18 cellular contexts compared by ENCODE assay signal in the genomic region with DNA sequence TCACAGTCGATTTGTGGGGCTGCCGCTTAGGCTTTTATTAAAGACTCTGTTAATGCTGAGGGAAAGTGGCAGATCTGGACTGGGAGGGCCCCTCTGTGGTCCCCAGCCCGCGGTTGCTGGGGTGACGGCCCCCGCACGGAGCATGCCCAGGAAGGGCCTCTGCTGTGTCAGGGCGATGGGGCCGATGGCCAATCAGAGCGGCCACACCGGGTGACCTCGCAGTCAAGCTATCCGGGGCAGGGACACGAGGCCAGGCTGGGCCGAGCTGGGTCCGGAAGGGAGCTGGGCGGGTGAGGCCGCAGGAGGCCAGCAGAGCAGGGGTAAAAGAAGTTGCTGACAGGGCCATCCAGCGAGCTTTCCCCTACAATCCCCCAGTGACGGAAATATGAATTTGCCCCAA.
DNase-seq lines count a peak whose midpoint lies in the region; ATAC-seq, FAIRE-seq and TF ChIP-seq lines count a peak whose summit lies in the region.
"Had no signal": no experiment of that assay in that cellular context is flagged by ENCODE, and none has a peak within 500 bp of the region (broad histone marks: within the 10 kb centered on the region; RNA-seq: fewer than 3 reads in every experiment).

No MANE protein-coding gene starts in this region.

- DNase-seq in HCT116 (ENCODE audit: low read depth, low spot score) (no peak), astrocyte of the hippocampus (ENCODE audit: low read depth, low spot score) (peak; percentile 63), HepG2 (ENCODE audit: low spot score) (peak; percentile 15), spleen (no peak)
- DNase-seq in activated naive CD4-positive, alpha-beta T cell (lab: John Stamatoyannopoulos, UW), result no peak
- DNase-seq: activated CD8-positive, alpha-beta memory T cell treated with anti-CD3 and anti-CD28 coated beads for 24 hours; amygdala; COR-L47; effector memory CD4-positive, alpha-beta T cell; stimulated activated CD4-positive, alpha-beta T cell treated with anti-CD3 and anti-CD28 coated beads, Interleukin-1b, Interleukin-23, amount 100 ng/mL, for 48 hours; substantia nigra; WERI-Rb-1 had no signal

- no peak for FAIRE-seq in HepG2 (lab: Jason Lieb, UNC)
- FAIRE-seq: G401.6, GM12892 had no signal

- RAD21 ChIA-PET in HCT116 (lab: Charles Lee; ENCODE audit: low non-redundant PET in 1 of 2, low total read pairs in 2 of 2, uncharacterized antibody in 2 of 2, unreplicated experiment in 2 of 2), result no interaction called here

- H2AFZ ChIP-seq in HCT116 (ENCODE audit: low read depth, low read length, poor library complexity, severe bottlenecking) (no peak overlapping the region), HepG2 (ENCODE audit: low read length) (no peak overlapping the region)

- H3K27me3 ChIP-seq in HCT116 (ENCODE audit: insufficient read depth, low read length), result no peaks in the 10 kb centered on the region
- no peaks in the 10 kb centered on the region for H3K27me3 ChIP-seq in HepG2 (ENCODE audit: control insufficient read depth in 1 of 2, insufficient read depth in 2 of 2, low read length in 2 of 2)
- peaks cover 0 to 7% (median 0%) of the 10 kb centered on the region in 7 donors for H3K27me3 ChIP-seq in spleen (replicated peaks in 1 of 7)
- H3K27me3 ChIP-seq: Peyer's patch had no signal

- no peak for TF ChIP-seq POLR2A in HCT116 (IDR thresholded peaks at IDR 0.05; ENCODE audit: borderline replicate concordance, extremely low read depth, insufficient read depth, insufficient read length)
- TF ChIP-seq POLR2A in HepG2 (IDR thresholded peaks at IDR 0.05; ENCODE audit: insufficient read depth in 1 of 2, low read depth in 2 of 2, low read length in 2 of 2), result no peak
- no peak for TF ChIP-seq POLR2A in spleen (IDR thresholded peaks at IDR 0.05)

- 64% methylated on average over 10 of the region's 20 CpGs for WGBS in HepG2 (ENCODE audit: low lambda C conversion rate)
- WGBS in spleen, 5 donors, result 63 to 82% (median 78%) methylated on average over 18 to 20 of the region's 20 CpGs

- intact Hi-C loops in HCT116 (cut with micrococcal nuclease) (no loop called here), HepG2 (cut with micrococcal nuclease; ENCODE audit: unreplicated experiment) (no loop called here), spleen (cut with DNase I; ENCODE audit: low total_unique reads) (no loop called here)

- no peaks in the 10 kb centered on the region for H3K79me2 ChIP-seq in HCT116 (ENCODE audit: insufficient read depth, low read length)
- H3K79me2 ChIP-seq in HepG2 (ENCODE audit: insufficient read depth, low read length), result no peaks in the 10 kb centered on the region

- POLR2A ChIA-PET in HCT116 (lab: Charles Lee), result no interaction called here
- POLR2A ChIA-PET in HepG2 (lab: Yijun Ruan, JAX), result no interaction called here

- TF ChIP-seq EP300 in HepG2 (IDR thresholded peaks at IDR 0.05; ENCODE audit: low read depth in 2 of 2, low read length in 2 of 2), result no peak
- no peak for TF ChIP-seq EP300 in HepG2 (CRISPR knock-in tag; IDR thresholded peaks at IDR 0.05; ENCODE audit: borderline replicate concordance)

- H3K27ac ChIP-seq in HCT116 (ENCODE audit: low read depth, low read length), result no peak overlapping the region
- H3K27ac ChIP-seq in HepG2 (ENCODE audit: extremely low read length, insufficient read depth, low read length), result no peak overlapping the region
- peak overlapping the region in 5 of 8 donors; percentile 14 to 22 (median 17) for H3K27ac ChIP-seq in spleen
- H3K27ac ChIP-seq: WERI-Rb-1 had no signal

- in situ Hi-C loops in HepG2 (cut with HindIII; ENCODE audit: extremely low pct_ligation_motif_present, low pct_unique_long_range_greater_than_20kb), result no loop called here

- H3K36me3 ChIP-seq in HCT116 (ENCODE audit: control insufficient read depth in 1 of 2, insufficient read depth in 2 of 2, low read length in 2 of 2), result no peaks in the 10 kb centered on the region
- no peaks in the 10 kb centered on the region for H3K36me3 ChIP-seq in HepG2 (replicated peaks in 1 of 2; ENCODE audit: control insufficient read depth in 1 of 2, insufficient read depth in 2 of 2, low read length in 2 of 2)
- H3K36me3 ChIP-seq in spleen, result peaks cover 0 to 69% (median 15%) of the 10 kb centered on the region in 6 donors

- TF ChIP-seq CTCF in HCT116 (IDR thresholded peaks at IDR 0.05 in 2 of 3, conservative IDR thresholded peaks at IDR 0.05 in 1 of 3; ENCODE audit: borderline replicate concordance in 1 of 3, insufficient read depth in 1 of 3, low read depth in 2 of 3, low read length in 2 of 3) (no peak), HepG2 (CRISPR knock-in tag; IDR thresholded peaks at IDR 0.05) (no peak), spleen (IDR thresholded peaks at IDR 0.05 in 8 of 11, conservative IDR thresholded peaks at IDR 0.05 in 3 of 11) (no peak)

- BruUV-seq in HCT116 (replicated peaks; lab: Mats Ljungman, UMichigan) (no TSS peak), HepG2 (replicated peaks; lab: Mats Ljungman, UMichigan) (no TSS peak)

- H3K4me3 ChIP-seq in HCT116 (replicated peaks in 1 of 2; ENCODE audit: low read depth in 1 of 2, low read length in 2 of 2) (no peak overlapping the region), HepG2 (replicated peaks in 1 of 3; ENCODE audit: insufficient read depth in 1 of 3, low read depth in 2 of 3, low read length in 3 of 3) (no peak overlapping the region), spleen (no peak overlapping the region)
- H3K4me3 ChIP-seq: Peyer's patch had no signal

- H4K20me1 ChIP-seq in HCT116 (ENCODE audit: insufficient read depth) (no peaks in the 10 kb centered on the region), HepG2 (ENCODE audit: insufficient read depth, low read length) (no peaks in the 10 kb centered on the region)

- CTCF ChIA-PET in HCT116 (lab: Charles Lee), result no interaction called here
- CTCF ChIA-PET in HepG2 (lab: Yijun Ruan, JAX; ENCODE audit: low intra/inter-chr PET ratio, low total read pairs), result no interaction called here

- 0 out of 2 replicates have a peak overlapping the region, but pooled peaks have one; percentile 21 for H3K4me2 ChIP-seq in HCT116 (ENCODE audit: low read length)
- H3K4me2 ChIP-seq in HepG2 (ENCODE audit: low read depth, low read length), result no peak overlapping the region

- H3K4me1 ChIP-seq in HCT116 (ENCODE audit: control insufficient read depth in 1 of 2, insufficient read depth in 2 of 2, low read length in 2 of 2) (peaks cover 0 to 10% of the 10 kb centered on the region in 2 experiments; a peak in 1 of 4 replicates), HepG2 (ENCODE audit: insufficient read depth, low read length) (no peaks in the 10 kb centered on the region), spleen (peaks cover 0 to 14% (median 2%) of the 10 kb centered on the region in 6 donors)

- no peaks in the 10 kb centered on the region for H3K9me3 ChIP-seq in HCT116 (ENCODE audit: control insufficient read depth in 1 of 2, insufficient read depth in 1 of 2, low read depth in 1 of 2, low read length in 2 of 2)
- H3K9me3 ChIP-seq in HepG2 (ENCODE audit: low read length), result no peaks in the 10 kb centered on the region
- H3K9me3 ChIP-seq in spleen, result no peaks in the 10 kb centered on the region
- H3K9me3 ChIP-seq: Peyer's patch had no signal

- H3K9me2 ChIP-seq in HCT116 (ENCODE audit: insufficient read depth), result no peaks in the 10 kb centered on the region

- H3K9ac ChIP-seq in HCT116 (ENCODE audit: low read length) (no peak overlapping the region), HepG2 (ENCODE audit: insufficient read depth, low read depth, low read length) (no peak overlapping the region)

- ATAC-seq in HCT116 (peak; percentile 61), HepG2 (peak; percentile 43), GM18909 (IDR thresholded peaks at IDR 0.05; ENCODE audit: poor library complexity, unreplicated experiment) (no peak), GM18519 (IDR thresholded peaks at IDR 0.05; ENCODE audit: low FRiP score, unreplicated experiment) (no peak), GM21529 (IDR thresholded peaks at IDR 0.05; ENCODE audit: unreplicated experiment) (no peak)

- TF ChIP-seq RAD21 in HCT116 (IDR thresholded peaks at IDR 0.05; ENCODE audit: low read depth) (no peak), HepG2 (CRISPR knock-in tag; IDR thresholded peaks at IDR 0.05) (no peak)

TF ChIP-seq in HCT116, 20 proteins besides CTCF, POLR2A, EP300 and RAD21 (continues in another document):
- TF ChIP-seq CBX3 (IDR thresholded peaks at IDR 0.05; ENCODE audit: low read depth) (no peak), YY1 (IDR thresholded peaks at IDR 0.05; ENCODE audit: extremely low read depth, insufficient replicate concordance, low read depth, low read length) (no peak), SP1 (IDR thresholded peaks at IDR 0.05; ENCODE audit: low read depth) (no peak), SRF (IDR thresholded peaks at IDR 0.05; ENCODE audit: low read depth) (no peak), CEBPB (IDR thresholded peaks at IDR 0.05; ENCODE audit: low read depth) (no peak), SIN3A (IDR thresholded peaks at IDR 0.05; ENCODE audit: low read depth) (no peak), ZFX (IDR thresholded peaks at IDR 0.05) (no peak)
- TF ChIP-seq, protein P1, sequence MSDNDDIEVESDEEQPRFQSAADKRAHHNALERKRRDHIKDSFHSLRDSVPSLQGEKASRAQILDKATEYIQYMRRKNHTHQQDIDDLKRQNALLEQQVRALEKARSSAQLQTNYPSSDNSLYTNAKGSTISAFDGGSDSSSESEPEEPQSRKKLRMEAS (IDR thresholded peaks at IDR 0.05), result no peak
- TF ChIP-seq, protein P2, sequence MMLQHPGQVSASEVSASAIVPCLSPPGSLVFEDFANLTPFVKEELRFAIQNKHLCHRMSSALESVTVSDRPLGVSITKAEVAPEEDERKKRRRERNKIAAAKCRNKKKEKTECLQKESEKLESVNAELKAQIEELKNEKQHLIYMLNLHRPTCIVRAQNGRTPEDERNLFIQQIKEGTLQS (IDR thresholded peaks at IDR 0.05), result no peak

Comparison
In these comparisons a context has a peak if more than half of its experiments do, and no peak if none do; other contexts are left out.
1. ATAC-seq: peak in HCT116 (single experiment) and HepG2 (single experiment); none in GM18909 (single experiment), GM18519 (single experiment) and GM21529 (single experiment).
2. DNase-seq: peak in astrocyte of the hippocampus (single experiment) and HepG2 (single experiment); none in HCT116 (single experiment), spleen (single experiment) and activated naive CD4-positive, alpha-beta T cell (0 of 4).
3. H3K27ac ChIP-seq: peak in spleen (5 of 8); none in HCT116 (single experiment) and HepG2 (single experiment).